8 cellular contexts compared by ENCODE assay signal in the genomic region with DNA sequence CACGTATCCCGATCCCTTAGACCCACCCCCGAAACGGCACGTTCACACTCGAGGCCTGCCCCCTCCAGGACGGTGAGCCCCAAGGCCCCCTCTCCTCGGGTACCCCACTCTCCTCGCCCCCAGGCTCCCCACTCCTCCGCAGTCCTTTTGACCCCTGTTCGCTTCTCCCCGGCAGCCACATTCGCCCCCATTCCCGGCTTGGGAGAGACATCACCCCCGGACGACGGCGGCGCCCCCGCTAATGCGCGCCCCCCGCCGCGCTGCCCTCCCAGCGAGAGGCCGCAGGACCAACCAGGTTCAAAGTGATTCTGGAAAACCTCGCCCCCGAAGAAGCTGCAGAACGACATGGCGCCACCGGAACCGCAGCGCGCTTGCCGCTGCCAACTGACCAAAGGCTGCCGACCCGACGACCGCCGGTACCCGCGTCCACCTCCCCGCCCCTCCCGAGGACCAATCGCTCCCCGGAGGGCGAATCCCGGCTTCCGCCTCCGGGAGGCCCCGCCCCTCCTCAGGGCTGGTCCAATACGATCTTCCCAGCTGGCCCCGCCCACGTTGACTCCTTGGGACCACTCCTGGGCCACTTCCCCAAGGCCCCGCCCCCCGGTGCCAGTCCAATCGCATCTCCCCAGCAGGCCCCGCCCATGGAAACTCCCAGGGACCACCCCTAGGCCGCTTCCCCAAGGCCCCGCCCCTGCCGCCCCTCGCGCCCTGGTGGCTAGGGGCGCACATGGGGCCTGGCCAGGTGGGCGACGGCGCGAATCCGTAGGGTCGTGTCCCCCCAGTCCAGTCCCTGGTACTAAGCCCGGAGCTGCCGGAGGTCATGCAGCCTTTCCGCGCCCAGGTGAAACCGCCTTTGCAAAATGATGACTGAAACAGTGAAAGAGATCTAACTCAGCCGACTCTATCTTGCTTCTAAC. TPM values are rescaled to one million over a fixed set of nuclear protein-coding genes. Genes with fewer than 3 reads are reported as not detected.
DNase-seq lines count a peak whose midpoint lies in the region; ATAC-seq and TF ChIP-seq lines count a peak whose summit lies in the region.

A gene with protein sequence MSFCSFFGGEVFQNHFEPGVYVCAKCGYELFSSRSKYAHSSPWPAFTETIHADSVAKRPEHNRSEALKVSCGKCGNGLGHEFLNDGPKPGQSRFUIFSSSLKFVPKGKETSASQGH (minus strand): TSS at position 390 of the 917 bp plus-strand sequence. CDS start 43 bp downstream, at position 347.

- intact Hi-C loops in CD14-positive monocyte (cut with micrococcal nuclease) (loop anchor here in 1 of 2 donors (2.0 to 10.0 kb wide), 3 partner anchors 50 to 212 kb away; a partner anchor contains a TSS), lower leg skin (cut with DNase I; ENCODE audit: low total_unique reads) (no loop called here)
- intact Hi-C loops in activated CD4-positive, alpha-beta memory T cell treated with anti-CD3 and anti-CD28 coated beads for 36 hours (cut with micrococcal nuclease), result loop anchor here (1.0 to 2.0 kb wide), 3 partner anchors 16 to 160 kb away; a partner anchor contains a TSS

- no peak for TF ChIP-seq CTCF in CD14-positive monocyte (IDR thresholded peaks at IDR 0.05)
- no peak for TF ChIP-seq CTCF in lower leg skin (IDR thresholded peaks at IDR 0.05)

- H3K4me3 ChIP-seq in lower leg skin (ENCODE audit: low read depth, poor library complexity, severe bottlenecking), result peak within 1 kb of the TSS; percentile 72

- H3K27ac Mint-ChIP-seq in CD14-positive monocyte, result peak within 1 kb of the TSS; percentile 85 to 95 (median 94)
- peak within 1 kb of the TSS; percentile 73 for H3K27ac Mint-ChIP-seq in activated CD4-positive, alpha-beta memory T cell treated with anti-CD3 and anti-CD28 coated beads for 36 hours

- peak; percentile 93 for ATAC-seq in GM19438 (IDR thresholded peaks at IDR 0.05; ENCODE audit: low read depth, unreplicated experiment)
- ATAC-seq in HG03575 (IDR thresholded peaks at IDR 0.05; ENCODE audit: extremely low read depth, insufficient number of reproducible peaks, low FRiP score, unreplicated experiment), result peak; percentile 52

- H3K4me3 Mint-ChIP-seq in CD14-positive monocyte, result peak within 1 kb of the TSS; percentile 89 to 91
- H3K4me3 Mint-ChIP-seq in activated CD4-positive, alpha-beta memory T cell treated with anti-CD3 and anti-CD28 coated beads for 36 hours, result peak within 1 kb of the TSS; percentile 88

- POLR2A ChIA-PET in activated CD4-positive, alpha-beta memory T cell treated with anti-CD3 and anti-CD28 coated beads for 36 hours (lab: Charles Lee), result interaction anchor here (0.9 to 1.6 kb wide), 7 partner anchors 18 to 170 kb away, joined by 3 to 17 read pairs (median 4); a partner anchor contains a TSS

- CTCF ChIA-PET in activated CD4-positive, alpha-beta memory T cell treated with anti-CD3 and anti-CD28 coated beads for 36 hours (lab: Charles Lee), result interaction anchor here (0.7 to 1.9 kb wide), 9 partner anchors 14 to 212 kb away, joined by 3 to 9 read pairs (median 4); a partner anchor contains a TSS

- H3K4me1 Mint-ChIP-seq in CD14-positive monocyte, result peaks cover 51% of the 10 kb centered on the region
- H3K4me1 Mint-ChIP-seq in activated CD4-positive, alpha-beta memory T cell treated with anti-CD3 and anti-CD28 coated beads for 36 hours (ENCODE audit: low read depth), result peaks cover 25% of the 10 kb centered on the region

- no peaks in the 10 kb centered on the region for H3K9me3 Mint-ChIP-seq in CD14-positive monocyte
- no peaks in the 10 kb centered on the region for H3K9me3 Mint-ChIP-seq in activated CD4-positive, alpha-beta memory T cell treated with anti-CD3 and anti-CD28 coated beads for 36 hours

- H3K36me3 Mint-ChIP-seq in CD14-positive monocyte, result peaks cover 25 to 36% of the 10 kb centered on the region in 2 donors
- H3K36me3 Mint-ChIP-seq in activated CD4-positive, alpha-beta memory T cell treated with anti-CD3 and anti-CD28 coated beads for 36 hours, result peaks cover 4% of the 10 kb centered on the region

- WGBS in lower leg skin, 2 donors, result 2 to 3% methylated on average over 35 of the region's 77 CpGs

- DNase-seq in CD14-positive monocyte (ENCODE audit: low spot score) (peak; percentile 99), NCI-H82 treated with DMSO at 0.1 percent for 48 hours (lab: John Stamatoyannopoulos, UW; ENCODE audit: unreplicated experiment) (peak; percentile 99), dermis microvascular lymphatic vessel endothelial cell (ENCODE audit: low read depth in 2 of 2) (peak; percentile 93 to 99), lower leg skin (ENCODE audit: low spot score in 2 of 2) (peak; percentile 99 to 100)
- DNase-seq in activated CD4-positive, alpha-beta memory T cell treated with anti-CD3 and anti-CD28 coated beads for 36 hours, result peak; percentile 100
- peak; percentile 99 to 100 for DNase-seq in stimulated activated CD4-positive, alpha-beta T cell treated with anti-CD3 and anti-CD28 coated beads, Interleukin-4, amount 100 ng/mL, for 48 hours (ENCODE audit: low read depth in 2 of 2)

- no peak for TF ChIP-seq POLR2A in lower leg skin (IDR thresholded peaks at IDR 0.05)

- H3K27me3 Mint-ChIP-seq in CD14-positive monocyte (ENCODE audit: low read depth in 3 of 3), result peaks cover 0 to 3% (median 2%) of the 10 kb centered on the region in 3 donors
- no peaks in the 10 kb centered on the region for H3K27me3 Mint-ChIP-seq in activated CD4-positive, alpha-beta memory T cell treated with anti-CD3 and anti-CD28 coated beads for 36 hours

RNA-seq across cellular contexts. Expression of the gene that starts here (rescaled TPM):
- 100 to 1,000 TPM; 416 to 427 TPM for polyA plus RNA-seq in CD14-positive monocyte
- total RNA-seq in activated CD4-positive, alpha-beta memory T cell treated with anti-CD3 and anti-CD28 coated beads for 36 hours, result 10 to 100 TPM; 20.7 to 23.6 TPM
- total RNA-seq in dermis microvascular lymphatic vessel endothelial cell, result 10.4 and 11.9 TPM in 2 replicates
- total RNA-seq in lower leg skin, result 10 to 100 TPM; 18.7 to 44.3 (median 31.7) TPM

Comparison
In these comparisons a context has a peak if more than half of its experiments do, and no peak if none do; other contexts are left out.
1. Peak in every context shown above with its lines: DNase-seq, ATAC-seq and H3K4me3 ChIP-seq.